Comparison of ENCODE assay signal across 18 cellular contexts in the genomic region with DNA sequence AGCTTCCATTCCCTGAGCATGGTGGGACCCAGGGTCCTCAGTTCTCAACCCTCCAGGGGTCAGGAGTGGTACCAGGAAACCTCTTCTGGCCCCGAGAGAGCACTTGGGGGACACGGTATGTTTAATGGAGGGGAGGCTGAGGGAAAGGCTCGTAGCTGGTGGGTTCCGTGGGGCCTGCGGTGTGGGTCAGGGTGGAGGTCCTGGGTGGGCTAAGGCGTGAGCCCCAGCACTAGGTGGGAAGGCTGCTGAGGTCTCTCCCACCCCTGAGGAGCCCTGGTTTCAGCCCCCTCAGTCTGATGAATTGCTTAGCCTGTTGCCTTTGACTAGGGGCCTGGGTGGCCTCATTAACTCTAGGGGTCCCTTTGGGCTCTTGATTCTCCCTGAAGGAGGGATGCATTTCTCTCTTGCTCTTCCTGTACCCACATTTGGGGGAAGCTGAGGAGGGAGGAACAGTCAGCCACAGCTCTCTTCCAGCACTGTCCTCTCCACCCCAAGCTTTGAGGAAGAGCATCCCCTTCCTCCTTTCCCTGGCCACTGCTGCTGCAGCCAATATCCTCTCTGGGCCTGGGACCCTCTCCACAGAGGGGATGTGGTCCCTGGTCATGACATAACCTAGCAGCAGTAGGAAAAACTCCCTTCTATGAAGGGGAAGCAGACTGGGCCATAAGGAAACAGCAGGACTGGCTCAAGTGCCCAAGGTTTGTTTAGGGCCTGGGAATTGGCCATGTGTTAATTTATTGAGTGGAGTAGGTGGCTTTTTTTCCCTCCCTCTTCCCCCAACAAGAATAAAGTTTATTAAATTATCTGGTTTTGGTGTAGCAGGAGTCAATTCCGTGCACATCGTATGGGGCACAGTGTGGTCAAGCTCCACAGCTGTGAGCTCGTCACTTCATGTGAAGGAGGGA. TPM values are rescaled to one million over a fixed set of nuclear protein-coding genes. Genes with fewer than 3 reads are reported as not detected.
A peak's percentile ranks its signal among the peaks of the same experiment; 100 is the strongest.
DNase-seq lines count a peak whose midpoint lies in the region; ATAC-seq and TF ChIP-seq lines count a peak whose summit lies in the region.
"Had no signal": no experiment of that assay in that cellular context is flagged by ENCODE, and none has a peak within 500 bp of the region (broad histone marks: within the 10 kb centered on the region; RNA-seq: fewer than 3 reads in every experiment).

No MANE protein-coding gene starts in this region.

- peaks cover 79% of the 10 kb centered on the region for H3K36me3 Mint-ChIP-seq in activated T-cell treated with anti-CD3 and anti-CD28 coated beads, Interleukin-2, amount 50 U/mL, for 24 hours (ENCODE audit: low read depth)
- H3K36me3 Mint-ChIP-seq in stimulated activated effector memory CD8-positive, alpha-beta T cell treated with anti-CD3 and anti-CD28 coated beads, Interleukin-12 subunit alpha, Interleukin-12 subunit beta, amount 100 ng/mL, for 72 hours = peaks cover 88% of the 10 kb centered on the region

- CTCF ChIA-PET in OCI-LY7 (lab: Charles Lee; ENCODE audit: unreplicated experiment) = no interaction called here

- H3K4me1 Mint-ChIP-seq in activated T-cell treated with anti-CD3 and anti-CD28 coated beads, Interleukin-2, amount 50 U/mL, for 24 hours (ENCODE audit: low read depth) = no peaks in the 10 kb centered on the region
- peaks cover 25% of the 10 kb centered on the region for H3K4me1 Mint-ChIP-seq in stimulated activated effector memory CD8-positive, alpha-beta T cell treated with anti-CD3 and anti-CD28 coated beads, Interleukin-12 subunit alpha, Interleukin-12 subunit beta, amount 100 ng/mL, for 72 hours

- no peaks in the 10 kb centered on the region for H3K9me3 Mint-ChIP-seq in activated T-cell treated with anti-CD3 and anti-CD28 coated beads, Interleukin-2, amount 50 U/mL, for 24 hours
- H3K9me3 Mint-ChIP-seq in stimulated activated effector memory CD8-positive, alpha-beta T cell treated with anti-CD3 and anti-CD28 coated beads, Interleukin-12 subunit alpha, Interleukin-12 subunit beta, amount 100 ng/mL, for 72 hours = no peaks in the 10 kb centered on the region
- H3K9me3 Mint-ChIP-seq: GM23338, WTC11 had no signal

- H3K4me2 ChIP-seq in OCI-LY7 (ENCODE audit: low read length) = no peak overlapping the region
- H3K4me2 ChIP-seq: GM23338 had no signal

- H3K27me3 ChIP-seq in lower lobe of right lung (ENCODE audit: low read depth) = no peaks in the 10 kb centered on the region
- H3K27me3 ChIP-seq: gastrocnemius medialis, transverse colon had no signal

- H3K9me3 ChIP-seq in OCI-LY7 (ENCODE audit: low read length) = no peaks in the 10 kb centered on the region
- H3K9me3 ChIP-seq in lower lobe of right lung = no peaks in the 10 kb centered on the region
- H3K9me3 ChIP-seq: gastrocnemius medialis, transverse colon had no signal

- POLR2A ChIA-PET in OCI-LY7 (lab: Charles Lee) = interaction anchor here (0.7 kb wide), 1 partner anchor 306 kb away, joined by 3 read pairs; no protein-coding TSS in a partner anchor

- H3K27ac Mint-ChIP-seq in activated T-cell treated with anti-CD3 and anti-CD28 coated beads, Interleukin-2, amount 50 U/mL, for 24 hours = peak overlapping the region; percentile 58
- peak overlapping the region; percentile 19 for H3K27ac Mint-ChIP-seq in stimulated activated effector memory CD8-positive, alpha-beta T cell treated with anti-CD3 and anti-CD28 coated beads, Interleukin-12 subunit alpha, Interleukin-12 subunit beta, amount 100 ng/mL, for 72 hours
- H3K27ac Mint-ChIP-seq: GM23338, T-helper 17 cell, WTC11 had no signal

- intact Hi-C loops in OCI-LY7 (cut with micrococcal nuclease; ENCODE audit: unreplicated experiment) (no loop called here), lower lobe of right lung (cut with DNase I) (no loop called here)

- peaks cover 78% of the 10 kb centered on the region for H3K36me3 ChIP-seq in OCI-LY7 (ENCODE audit: insufficient read depth, low read length)
- peaks cover 87% of the 10 kb centered on the region for H3K36me3 ChIP-seq in lower lobe of right lung

- H3K4me1 ChIP-seq in OCI-LY7 (ENCODE audit: insufficient read depth, low read length, poor library complexity, severe bottlenecking) = no peaks in the 10 kb centered on the region
- peaks cover 12% of the 10 kb centered on the region for H3K4me1 ChIP-seq in lower lobe of right lung
- H3K4me1 ChIP-seq: gastrocnemius medialis, transverse colon had no signal

- BruUV-seq in OCI-LY7 (replicated peaks; lab: Mats Ljungman, UMichigan) = TSS peak; percentile 46

- no peaks in the 10 kb centered on the region for H3K27me3 Mint-ChIP-seq in activated T-cell treated with anti-CD3 and anti-CD28 coated beads, Interleukin-2, amount 50 U/mL, for 24 hours
- H3K27me3 Mint-ChIP-seq: T-helper 17 cell had no signal

- H4K20me1 ChIP-seq in OCI-LY7 (ENCODE audit: insufficient read depth, low read length) = no peaks in the 10 kb centered on the region

- no peaks in the 10 kb centered on the region for H3K79me2 ChIP-seq in OCI-LY7 (ENCODE audit: insufficient read depth, low read depth, low read length)

- no peak for ATAC-seq in stimulated activated effector memory CD8-positive, alpha-beta T cell treated with anti-CD3 and anti-CD28 coated beads, Interleukin-12 subunit alpha, Interleukin-12 subunit beta, amount 100 ng/mL, for 72 hours
- ATAC-seq in lower lobe of right lung (no peak), esophagus mucosa (no peak)
- ATAC-seq: gastrocnemius medialis, GM23338, HepG2, T-helper 17 cell, WTC11 had no signal

- H3K9me2 ChIP-seq in OCI-LY7 (ENCODE audit: insufficient read depth, low read length) = no peaks in the 10 kb centered on the region

- H3K4me3 ChIP-seq in OCI-LY7 (ENCODE audit: low read depth, low read length, poor library complexity, severe bottlenecking) = no peak overlapping the region
- H3K4me3 ChIP-seq in coronary artery = no peak overlapping the region
- H3K4me3 ChIP-seq in lower lobe of right lung = no peak overlapping the region
- H3K4me3 ChIP-seq: gastrocnemius medialis, GM23338, transverse colon had no signal

- no peak overlapping the region for H3K4me3 Mint-ChIP-seq in activated T-cell treated with anti-CD3 and anti-CD28 coated beads, Interleukin-2, amount 50 U/mL, for 24 hours
- H3K4me3 Mint-ChIP-seq in stimulated activated effector memory CD8-positive, alpha-beta T cell treated with anti-CD3 and anti-CD28 coated beads, Interleukin-12 subunit alpha, Interleukin-12 subunit beta, amount 100 ng/mL, for 72 hours = no peak overlapping the region
- H3K4me3 Mint-ChIP-seq: GM23338, T-helper 17 cell, WTC11 had no signal

- H3K27ac ChIP-seq in OCI-LY7 (ENCODE audit: low read depth, low read length, poor library complexity, severe bottlenecking) = no peak overlapping the region
- peak overlapping the region in 1 of 2 donors; percentile 21 for H3K27ac ChIP-seq in coronary artery
- H3K27ac ChIP-seq in lower lobe of right lung = no peak overlapping the region
- H3K27ac ChIP-seq: gastrocnemius medialis, transverse colon had no signal

- H2AFZ ChIP-seq in OCI-LY7 (ENCODE audit: low read length) = no peak overlapping the region
- H2AFZ ChIP-seq: GM23338 had no signal

- TF ChIP-seq CTCF in OCI-LY7 (conservative IDR thresholded peaks at IDR 0.05; ENCODE audit: low read length) (no peak), coronary artery (IDR thresholded peaks at IDR 0.05) (no peak), lower lobe of right lung (IDR thresholded peaks at IDR 0.05) (no peak)

- no peak for DNase-seq in activated T-cell treated with anti-CD3 and anti-CD28 coated beads, Interleukin-2, amount 50 U/mL, for 24 hours
- DNase-seq in activated T-cell treated with anti-CD3 and anti-CD28 coated beads, Interleukin-2, amount 50 U/mL, for 48 hours = no peak
- no peak for DNase-seq in OCI-LY7 (ENCODE audit: low spot score)
- DNase-seq in coronary artery (ENCODE audit: low spot score) = peak; percentile 65
- no peak for DNase-seq in stimulated activated effector memory CD8-positive, alpha-beta T cell treated with anti-CD3 and anti-CD28 coated beads, Interleukin-12 subunit alpha, Interleukin-12 subunit beta, amount 100 ng/mL, for 72 hours (ENCODE audit: low spot score in 2 of 2)
- DNase-seq in lower lobe of right lung = no peak
- no peak for DNase-seq in A172 (ENCODE audit: low spot score)
- DNase-seq: gastrocnemius medialis, NCI-H1930, NCI-H446, Right ventricle myocardium superior, T-helper 17 cell, transverse colon had no signal

RNA-seq across cellular contexts. Expression of gene CSF1R, which starts 33.8 kb away (rescaled TPM):
- not detected in 2 replicates for total RNA-seq in OCI-LY7 (2014; rRNA removed; shearing (Covaris generic))
- total RNA-seq in OCI-LY7 (2022) (not detected in 2 replicates), lower lobe of right lung (78.2 TPM), esophagus mucosa (2.7 TPM)
- 0.84 and 0.96 TPM in 2 replicates for total RNA-seq in A172 (2014; rRNA removed; shearing (Covaris generic))
- total RNA-seq: GM23338, HepG2, renal cortical epithelial cell had no signal

RNA-seq across cellular contexts. Expression of gene HMGXB3, which starts 52.0 kb away (rescaled TPM):
- 35.1 and 40.4 TPM in 2 replicates for total RNA-seq in OCI-LY7 (2014; rRNA removed; shearing (Covaris generic))
- total RNA-seq in OCI-LY7 (2022) (40.2 and 44.0 TPM in 2 replicates), lower lobe of right lung (28.3 TPM), esophagus mucosa (13.4 TPM)
- 36.8 and 37.1 TPM in 2 replicates for total RNA-seq in A172 (2014; rRNA removed; shearing (Covaris generic))

RNA-seq across cellular contexts. Expression of gene TIGD6, which starts 52.1 kb away (rescaled TPM):
- 3.4 and 5.4 TPM in 2 replicates for total RNA-seq in OCI-LY7 (2014; rRNA removed; shearing (Covaris generic))
- total RNA-seq in OCI-LY7 (2022) (4.6 and 6.5 TPM in 2 replicates), lower lobe of right lung (4.8 TPM), esophagus mucosa (2.6 TPM)
- total RNA-seq in A172 (2014; rRNA removed; shearing (Covaris generic)) = 8.1 and 14.3 TPM in 2 replicates

Comparison
In these comparisons a context has a peak if more than half of its experiments do, and no peak if none do; other contexts are left out.
1. RNA of gene CSF1R, which starts 33.8 kb away (total RNA-seq): 78.2 TPM in lower lobe of right lung (single experiment); 2.7 TPM in esophagus mucosa (single experiment), 0.84 to 0.96 TPM in A172 and not detected in OCI-LY7; every median in the first group is over 10 times any median in the second.